ENCODE assay signal across 19 cellular contexts in genomic region chr3:58562498-58562897, GRCh38. TPM values are rescaled to one million over a fixed set of nuclear protein-coding genes. Genes with fewer than 3 reads are reported as not detected.
DNase-seq lines count a peak whose midpoint lies in the region; ATAC-seq and TF ChIP-seq lines count a peak whose summit lies in the region.
"Had no signal": no experiment of that assay in that cellular context is flagged by ENCODE, and none has a peak within 500 bp of the region (broad histone marks: within the 10 kb centered on the region; RNA-seq: fewer than 3 reads in every experiment).

No MANE protein-coding gene starts in this region.

- TF ChIP-seq POLR2A in vagina (IDR thresholded peaks at IDR 0.05) = no peak

- 94% methylated on average over 4 of the region's 4 CpGs for WGBS in mesenchymal stem cell

- H2BK120ac ChIP-seq in mesenchymal stem cell (ENCODE audit: low read depth, low read length) = no peak overlapping the region

- peak overlapping the region; percentile 44 for H4K91ac ChIP-seq in mesenchymal stem cell (ENCODE audit: low read length)

- H4K8ac ChIP-seq in mesenchymal stem cell (ENCODE audit: low read length) = peak overlapping the region; percentile 14

- H3K4me2 ChIP-seq in mesenchymal stem cell (ENCODE audit: low read length, poor library complexity, severe bottlenecking) = no peak overlapping the region

- H3K27ac ChIP-seq in mesenchymal stem cell (ENCODE audit: low read length, poor library complexity, severe bottlenecking) = no peak overlapping the region
- no peak overlapping the region for H3K27ac ChIP-seq in vagina
- H3K27ac ChIP-seq: GM23248 had no signal

- H3K36me3 ChIP-seq in mesenchymal stem cell (ENCODE audit: control insufficient read depth in 1 of 2, insufficient read depth in 2 of 2, low read depth in 1 of 2, low read length in 2 of 2) = no peaks in the 10 kb centered on the region
- peaks cover 0 to 18% of the 10 kb centered on the region in 2 donors for H3K36me3 ChIP-seq in vagina
- H3K36me3 ChIP-seq: BE2C had no signal

- DNase-seq in cardiac septum (ENCODE audit: low spot score) (peak; percentile 63), left cardiac atrium (no peak), WTC11 (ENCODE audit: low spot score) (no peak), mesenchymal stem cell (no peak), vagina (ENCODE audit: extremely low spot score in 2 of 2) (peak; percentile 79 to 80), anterior cingulate cortex (lab: John Stamatoyannopoulos, UW) (no peak), AG20443 (ENCODE audit: low spot score) (no peak)
- DNase-seq: BE2C; CD4-positive, CD25-positive, alpha-beta regulatory T cell; GM23248; KBM-7; NCI-H1105; NCI-H2081; NCI-H2171 treated with DMSO at 0.1 percent for 48 hours; NCI-H446; Right ventricle myocardium superior had no signal

- H3K4me1 Mint-ChIP-seq in WTC11 = peaks cover 46% of the 10 kb centered on the region
- H3K4me1 Mint-ChIP-seq: CD4-positive, CD25-positive, alpha-beta regulatory T cell had no signal

- H3K14ac ChIP-seq in mesenchymal stem cell (ENCODE audit: low read length in 2 of 2) = no peak overlapping the region

- ATAC-seq in left cardiac atrium = no peak
- ATAC-seq in WTC11 = no peak
- ATAC-seq: GM12878 had no signal

- H3K4me3 ChIP-seq in mesenchymal stem cell (ENCODE audit: insufficient read depth in 1 of 2, low read depth in 1 of 2, low read length in 2 of 2) (no peak overlapping the region), vagina (no peak overlapping the region)
- H3K4me3 ChIP-seq: GM12878, GM23248 had no signal

- H3K36me3 Mint-ChIP-seq in WTC11 = peaks cover 2% of the 10 kb centered on the region; the same call in 1 of the 2 replicates
- H3K36me3 Mint-ChIP-seq: CD4-positive, CD25-positive, alpha-beta regulatory T cell had no signal

- H3K4me1 ChIP-seq in mesenchymal stem cell (ENCODE audit: control insufficient read depth, insufficient read depth, low read depth, low read length) = peaks cover 10% of the 10 kb centered on the region
- no peaks in the 10 kb centered on the region for H3K4me1 ChIP-seq in vagina
- H3K4me1 ChIP-seq: BE2C had no signal

- no peaks in the 10 kb centered on the region; the same call in 1 of the 2 replicates for H3K27me3 Mint-ChIP-seq in WTC11 (ENCODE audit: low read depth)

- no peak overlapping the region for H2BK15ac ChIP-seq in mesenchymal stem cell (ENCODE audit: low read depth, poor library complexity, severe bottlenecking)

- H2AFZ ChIP-seq in mesenchymal stem cell (ENCODE audit: low read depth, low read length) = no peak overlapping the region
- H2AFZ ChIP-seq: GM23248 had no signal

- CTCF ChIA-PET in WTC11 (lab: Charles Lee) = no interaction called here

- H3K9me3 ChIP-seq in mesenchymal stem cell (ENCODE audit: control insufficient read depth, low read length) (no peaks in the 10 kb centered on the region), vagina (no peaks in the 10 kb centered on the region)
- H3K9me3 ChIP-seq: BE2C had no signal

- intact Hi-C loops in cardiac septum (cut with DNase I) = no loop called here
- intact Hi-C loops in left cardiac atrium (cut with DNase I) = no loop called here
- intact Hi-C loops in vagina (cut with DNase I) = no loop called here

- no peak overlapping the region for H3K4me3 Mint-ChIP-seq in WTC11
- H3K4me3 Mint-ChIP-seq: CD4-positive, CD25-positive, alpha-beta regulatory T cell had no signal

- H3K79me1 ChIP-seq in mesenchymal stem cell (replicated peaks; ENCODE audit: low read length, poor library complexity, severe bottlenecking) = no peaks in the 10 kb centered on the region

- peak overlapping the region; percentile 54 for H2AK5ac ChIP-seq in mesenchymal stem cell (ENCODE audit: low read length, severe bottlenecking)

- H3K9ac ChIP-seq in mesenchymal stem cell (ENCODE audit: low read length) = no peak overlapping the region
- H3K9ac ChIP-seq: GM23248 had no signal

- H3K9me3 Mint-ChIP-seq in WTC11 = peaks cover 12% of the 10 kb centered on the region
- H3K9me3 Mint-ChIP-seq: CD4-positive, CD25-positive, alpha-beta regulatory T cell had no signal

- H3K4ac ChIP-seq in mesenchymal stem cell (ENCODE audit: low read depth in 1 of 2, low read length in 2 of 2) = no peak overlapping the region

- no peak overlapping the region for H3K23ac ChIP-seq in mesenchymal stem cell (ENCODE audit: low read length in 2 of 2)

- TF ChIP-seq CTCF in WTC11 (IDR thresholded peaks at IDR 0.05) = no peak
- no peak for TF ChIP-seq CTCF in vagina (IDR thresholded peaks at IDR 0.05)

- H2BK5ac ChIP-seq in mesenchymal stem cell (ENCODE audit: low read depth, low read length, poor library complexity, severe bottlenecking) = no peak overlapping the region

- no peak overlapping the region for H3K18ac ChIP-seq in mesenchymal stem cell (ENCODE audit: low read depth in 1 of 2, low read length in 2 of 2)

- peak overlapping the region; percentile 71; the same call in 1 of the 2 replicates for H3K27ac Mint-ChIP-seq in WTC11
- H3K27ac Mint-ChIP-seq: CD4-positive, CD25-positive, alpha-beta regulatory T cell had no signal

- H3K27me3 ChIP-seq in mesenchymal stem cell (ENCODE audit: control insufficient read depth in 1 of 2, insufficient read depth in 1 of 2, low read length in 2 of 2) (no peaks in the 10 kb centered on the region), vagina (no peaks in the 10 kb centered on the region)
- H3K27me3 ChIP-seq: BE2C had no signal

- H2BK12ac ChIP-seq in mesenchymal stem cell (ENCODE audit: low read length in 2 of 2) = no peak overlapping the region

- POLR2A ChIA-PET in WTC11 (lab: Charles Lee) = no interaction called here

TF ChIP-seq in WTC11, 78 proteins besides CTCF, POLR2A, EP300 and RAD21:
- TF ChIP-seq OVOL2 (CRISPR knock-in tag; IDR thresholded peaks at IDR 0.05; ENCODE audit: borderline replicate concordance) = no peak
- no peak for TF ChIP-seq MYBL2 (CRISPR knock-in tag; IDR thresholded peaks at IDR 0.05)
- no peak for TF ChIP-seq TCF7 (CRISPR knock-in tag; IDR thresholded peaks at IDR 0.05; ENCODE audit: low read depth)
- TF ChIP-seq SMAD4 (CRISPR knock-in tag; IDR thresholded peaks at IDR 0.05) = no peak
- TF ChIP-seq NFE2L1 (CRISPR knock-in tag; IDR thresholded peaks at IDR 0.05) = no peak
- no peak for TF ChIP-seq ZNF219 (CRISPR knock-in tag; IDR thresholded peaks at IDR 0.05; ENCODE audit: borderline replicate concordance)
- no peak for TF ChIP-seq CREM (CRISPR knock-in tag; IDR thresholded peaks at IDR 0.05)
- TF ChIP-seq ELF4 (CRISPR knock-in tag; IDR thresholded peaks at IDR 0.05; ENCODE audit: low read depth) = no peak
- no peak for TF ChIP-seq ZNF138 (CRISPR knock-in tag; conservative IDR thresholded peaks at IDR 0.05)
- TF ChIP-seq, protein P1, sequence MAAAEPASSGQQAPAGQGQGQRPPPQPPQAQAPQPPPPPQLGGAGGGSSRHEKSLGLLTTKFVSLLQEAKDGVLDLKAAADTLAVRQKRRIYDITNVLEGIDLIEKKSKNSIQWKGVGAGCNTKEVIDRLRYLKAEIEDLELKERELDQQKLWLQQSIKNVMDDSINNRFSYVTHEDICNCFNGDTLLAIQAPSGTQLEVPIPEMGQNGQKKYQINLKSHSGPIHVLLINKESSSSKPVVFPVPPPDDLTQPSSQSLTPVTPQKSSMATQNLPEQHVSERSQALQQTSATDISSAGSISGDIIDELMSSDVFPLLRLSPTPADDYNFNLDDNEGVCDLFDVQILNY (CRISPR knock-in tag; IDR thresholded peaks at IDR 0.05) = no peak
- TF ChIP-seq JAZF1 (CRISPR knock-in tag; IDR thresholded peaks at IDR 0.05) = no peak
- TF ChIP-seq, protein P2, sequence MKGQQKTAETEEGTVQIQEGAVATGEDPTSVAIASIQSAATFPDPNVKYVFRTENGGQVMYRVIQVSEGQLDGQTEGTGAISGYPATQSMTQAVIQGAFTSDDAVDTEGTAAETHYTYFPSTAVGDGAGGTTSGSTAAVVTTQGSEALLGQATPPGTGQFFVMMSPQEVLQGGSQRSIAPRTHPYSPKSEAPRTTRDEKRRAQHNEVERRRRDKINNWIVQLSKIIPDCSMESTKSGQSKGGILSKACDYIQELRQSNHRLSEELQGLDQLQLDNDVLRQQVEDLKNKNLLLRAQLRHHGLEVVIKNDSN (CRISPR knock-in tag; IDR thresholded peaks at IDR 0.05) = no peak
- TF ChIP-seq, protein P3, sequence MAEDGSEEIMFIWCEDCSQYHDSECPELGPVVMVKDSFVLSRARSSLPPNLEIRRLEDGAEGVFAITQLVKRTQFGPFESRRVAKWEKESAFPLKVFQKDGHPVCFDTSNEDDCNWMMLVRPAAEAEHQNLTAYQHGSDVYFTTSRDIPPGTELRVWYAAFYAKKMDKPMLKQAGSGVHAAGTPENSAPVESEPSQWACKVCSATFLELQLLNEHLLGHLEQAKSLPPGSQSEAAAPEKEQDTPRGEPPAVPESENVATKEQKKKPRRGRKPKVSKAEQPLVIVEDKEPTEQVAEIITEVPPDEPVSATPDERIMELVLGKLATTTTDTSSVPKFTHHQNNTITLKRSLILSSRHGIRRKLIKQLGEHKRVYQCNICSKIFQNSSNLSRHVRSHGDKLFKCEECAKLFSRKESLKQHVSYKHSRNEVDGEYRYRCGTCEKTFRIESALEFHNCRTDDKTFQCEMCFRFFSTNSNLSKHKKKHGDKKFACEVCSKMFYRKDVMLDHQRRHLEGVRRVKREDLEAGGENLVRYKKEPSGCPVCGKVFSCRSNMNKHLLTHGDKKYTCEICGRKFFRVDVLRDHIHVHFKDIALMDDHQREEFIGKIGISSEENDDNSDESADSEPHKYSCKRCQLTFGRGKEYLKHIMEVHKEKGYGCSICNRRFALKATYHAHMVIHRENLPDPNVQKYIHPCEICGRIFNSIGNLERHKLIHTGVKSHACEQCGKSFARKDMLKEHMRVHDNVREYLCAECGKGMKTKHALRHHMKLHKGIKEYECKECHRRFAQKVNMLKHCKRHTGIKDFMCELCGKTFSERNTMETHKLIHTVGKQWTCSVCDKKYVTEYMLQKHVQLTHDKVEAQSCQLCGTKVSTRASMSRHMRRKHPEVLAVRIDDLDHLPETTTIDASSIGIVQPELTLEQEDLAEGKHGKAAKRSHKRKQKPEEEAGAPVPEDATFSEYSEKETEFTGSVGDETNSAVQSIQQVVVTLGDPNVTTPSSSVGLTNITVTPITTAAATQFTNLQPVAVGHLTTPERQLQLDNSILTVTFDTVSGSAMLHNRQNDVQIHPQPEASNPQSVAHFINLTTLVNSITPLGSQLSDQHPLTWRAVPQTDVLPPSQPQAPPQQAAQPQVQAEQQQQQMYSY (CRISPR knock-in tag; IDR thresholded peaks at IDR 0.05) = no peak
- no peak for TF ChIP-seq ZNF416 (CRISPR knock-in tag; IDR thresholded peaks at IDR 0.05)

RNA-seq across cellular contexts. Expression of gene FAM107A, which starts 14.7 kb away (rescaled TPM):
- total RNA-seq in cardiac septum = 29.9 TPM
- total RNA-seq in left cardiac atrium = 10 to 100 TPM; 50.0 to 55.1 TPM
- total RNA-seq in WTC11 (2021) = 0.31 to 0.76 TPM (median 0.55 TPM) in 3 replicates
- not detected for polyA plus RNA-seq in mesenchymal stem cell (2013, experiment 1 of 2)
- polyA plus RNA-seq in mesenchymal stem cell (2013, experiment 2 of 2) = not detected
- total RNA-seq in vagina = 88.6 TPM
- total RNA-seq: A172; CD4-positive, CD25-positive, alpha-beta regulatory T cell; GM12878; OCI-LY7 had no signal
- polyA plus RNA-seq: CD4-positive, CD25-positive, alpha-beta regulatory T cell; GM12878 had no signal

RNA-seq across cellular contexts. Expression of gene ACOX2, which starts 25.5 kb away (rescaled TPM):
- total RNA-seq in cardiac septum = 31.2 TPM
- total RNA-seq in left cardiac atrium = 10 to 100 TPM; 20.1 to 28.2 TPM
- 1.1 to 1.8 TPM (median 1.1 TPM) in 3 replicates for total RNA-seq in WTC11 (2021)
- polyA plus RNA-seq in mesenchymal stem cell (2013, experiment 1 of 2) = 3.2 TPM
- polyA plus RNA-seq in mesenchymal stem cell (2013, experiment 2 of 2) = 3.6 TPM
- 24.8 TPM for total RNA-seq in vagina
- total RNA-seq: CD4-positive, CD25-positive, alpha-beta regulatory T cell; GM12878; OCI-LY7 had no signal
- polyA plus RNA-seq: CD4-positive, CD25-positive, alpha-beta regulatory T cell had no signal

Comparison
In these comparisons a context has a peak if more than half of its experiments do, and no peak if none do; other contexts are left out.
1. DNase-seq: peak in cardiac septum (single experiment) and vagina (2 of 2); none in left cardiac atrium (single experiment), WTC11 (single experiment), mesenchymal stem cell (single experiment), anterior cingulate cortex (0 of 58) and AG20443 (single experiment).
2. RNA of gene FAM107A, which starts 14.7 kb away (total RNA-seq): 88.6 TPM in vagina (single experiment), 50.0 to 55.1 TPM in left cardiac atrium and 29.9 TPM in cardiac septum (single experiment); 0.31 to 0.76 TPM in WTC11; every median in the first group is over 10 times any median in the second.